ENCODE assay signal across 22 cellular contexts in the genomic region with DNA sequence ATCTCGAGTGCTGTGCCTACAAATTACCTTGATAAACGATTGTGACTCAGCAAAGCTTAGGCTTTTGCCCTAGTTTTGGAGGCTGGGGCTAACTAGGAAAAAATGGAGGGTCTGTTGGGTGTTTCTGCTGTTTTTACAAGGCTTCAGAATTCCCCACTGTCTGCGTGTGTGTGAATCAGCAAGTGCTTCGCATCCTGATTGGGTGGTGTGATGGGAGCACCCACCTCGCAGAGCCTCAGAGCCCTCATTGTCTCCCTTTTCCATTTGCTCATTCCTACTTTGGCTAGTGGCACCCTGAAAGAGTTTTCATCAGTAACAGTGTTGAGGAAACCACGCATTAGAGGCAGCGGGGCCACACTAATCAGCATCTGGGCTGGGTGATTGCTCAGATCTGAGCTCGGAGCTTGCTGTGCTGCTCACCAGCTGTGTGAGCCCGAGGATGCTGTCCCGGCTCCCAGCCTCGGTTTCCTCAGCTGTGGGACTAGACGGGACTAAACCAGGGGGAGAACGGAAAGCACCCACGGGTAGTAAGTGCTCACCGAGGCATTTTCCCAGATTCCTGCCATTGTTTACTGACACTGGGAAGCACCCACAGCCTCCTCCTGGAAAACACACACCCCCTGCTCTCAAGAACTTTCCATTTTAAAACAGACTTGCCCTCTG. TPM values are rescaled to one million over a fixed set of nuclear protein-coding genes. Genes with fewer than 3 reads are reported as not detected.
"Had no signal": no experiment of that assay in that cellular context is flagged by ENCODE, and none has a peak within 500 bp of the region (broad histone marks: within the 10 kb centered on the region; RNA-seq: fewer than 3 reads in every experiment).

No MANE protein-coding gene starts in this region.

- H3K36me3 Mint-ChIP-seq: activated naive CD8-positive, alpha-beta T cell; memory B cell; naive thymus-derived CD8-positive, alpha-beta T cell had no signal

- H3K36me3 ChIP-seq: left ventricle myocardium inferior, neutrophil, transverse colon had no signal

- H3K4me3 ChIP-seq: left ventricle myocardium inferior, skin epidermis, transverse colon had no signal

- H3K27ac ChIP-seq: left ventricle myocardium inferior, neutrophil, parathyroid adenoma, skin epidermis, transverse colon had no signal

- H3K27ac Mint-ChIP-seq: activated CD4-positive, alpha-beta T cell treated with anti-CD3 and anti-CD28 coated beads, Interleukin-2, amount 10 ng/mL, durations not matched to agents 24 days and 14 days; activated naive CD8-positive, alpha-beta T cell; memory B cell; T-helper 17 cell had no signal

- DNase-seq: activated CD4-positive, alpha-beta T cell treated with anti-CD3 and anti-CD28 coated beads, Interleukin-2, amount 10 ng/mL, durations not matched to agents 24 days and 14 days; activated CD4-positive, CD25-positive, alpha-beta regulatory T cell; activated CD8-positive, alpha-beta memory T cell treated with anti-CD3 and anti-CD28 coated beads, Interleukin-2, amount 50 U/mL, for 48 hours; activated gamma-delta T cell treated with Interleukin-2 at 50 U/mL for 16 hours; amniotic stem cell; erythroblast; hippocampal formation; left ventricle myocardium inferior; naive thymus-derived CD8-positive, alpha-beta T cell; retina; stimulated activated naive CD8-positive, alpha-beta T cell treated with anti-CD3 and anti-CD28 coated beads, Interleukin-15, Interleukin-2, amounts not matched to agents 100 U/mL and 50 U/mL, for 24 hours; T-helper 17 cell; transverse colon had no signal

- H3K9ac ChIP-seq: parathyroid adenoma had no signal

- H3K27me3 Mint-ChIP-seq: activated CD4-positive, alpha-beta T cell treated with anti-CD3 and anti-CD28 coated beads, Interleukin-2, amount 10 ng/mL, durations not matched to agents 24 days and 14 days; memory B cell had no signal

- H3K9me3 ChIP-seq: left ventricle myocardium inferior, neutrophil, transverse colon had no signal

- H3K4me3 Mint-ChIP-seq: activated CD4-positive, alpha-beta T cell treated with anti-CD3 and anti-CD28 coated beads, Interleukin-2, amount 10 ng/mL, durations not matched to agents 24 days and 14 days; activated naive CD8-positive, alpha-beta T cell; memory B cell; naive thymus-derived CD8-positive, alpha-beta T cell; T-helper 17 cell had no signal

- H3K4me1 ChIP-seq: parathyroid adenoma, transverse colon had no signal

- H3K4me1 Mint-ChIP-seq: activated CD4-positive, alpha-beta T cell treated with anti-CD3 and anti-CD28 coated beads, Interleukin-2, amount 10 ng/mL, durations not matched to agents 24 days and 14 days; memory B cell; naive thymus-derived CD8-positive, alpha-beta T cell; T-helper 17 cell had no signal

- H3K9me3 Mint-ChIP-seq: activated CD4-positive, alpha-beta T cell treated with anti-CD3 and anti-CD28 coated beads, Interleukin-2, amount 10 ng/mL, durations not matched to agents 24 days and 14 days; memory B cell; naive thymus-derived CD8-positive, alpha-beta T cell had no signal

- H3K27me3 ChIP-seq: neutrophil had no signal

- H2AFZ ChIP-seq: parathyroid adenoma had no signal

RNA-seq across cellular contexts. Expression of a gene that starts 40.6 kb away (rescaled TPM):
- total RNA-seq: transverse colon had no signal
- polyA plus RNA-seq: naive thymus-derived CD8-positive, alpha-beta T cell had no signal

RNA-seq across cellular contexts. Expression of a gene that starts 51.9 kb away (rescaled TPM):
- total RNA-seq: activated CD4-positive, alpha-beta T cell treated with anti-CD3 and anti-CD28 coated beads, Interleukin-2, amount 10 ng/mL, durations not matched to agents 24 days and 14 days; cardiac septum; glomerular endothelial cell; kidney; left ventricle myocardium inferior; mucosa of gallbladder; naive thymus-derived CD8-positive, alpha-beta T cell; T-helper 17 cell; transverse colon had no signal
- polyA plus RNA-seq: naive thymus-derived CD8-positive, alpha-beta T cell had no signal
